Comparison of ENCODE assay signal across 8 cellular contexts in genomic region chr6:14066782-14067406, GRCh38. TPM values are rescaled to one million over a fixed set of nuclear protein-coding genes. Genes with fewer than 3 reads are reported as not detected.
DNase-seq lines count a peak whose midpoint lies in the region; ATAC-seq lines count a peak whose summit lies in the region.

No MANE protein-coding gene starts in this region.

- no peak overlapping the region for H2AFZ ChIP-seq in GM23248

- H3K9ac ChIP-seq in GM23248, result no peak overlapping the region

- no peaks in the 10 kb centered on the region for H4K20me1 ChIP-seq in GM23248 (ENCODE audit: insufficient read depth)

- peaks cover 19% of the 10 kb centered on the region for H3K4me1 ChIP-seq in GM23248 (ENCODE audit: insufficient read depth)

- in situ Hi-C loops in GM23248 (cut with MboI), result no loop called here

- H3K4me3 ChIP-seq in GM23248, result no peak overlapping the region

- CTCF ChIA-PET in T-cell (lab: Charles Lee), result interaction anchor here (0.6 to 1.7 kb wide), 38 partner anchors 9 to 1523 kb away, joined by 3 to 18 read pairs (median 4); partner anchors contain the start of genes CD83 (in 1 of the 2), RNF182 (in 1 of the 2) and SIRT5 (in 1 of the 2)

- no peak overlapping the region for H3K27ac ChIP-seq in GM23248

- ATAC-seq in T-cell (replicated peaks in 1 of 4), result peak; percentile 73 to 82 (median 74)
- peak; percentile 57 to 69 for ATAC-seq in natural killer cell treated with Interleukin-12 subunit alpha and Interleukin-12 subunit beta and Interleukin-15 and Interleukin-18, amount 100 ng/mL, for 72 hours
- no peak for ATAC-seq in HG02623 (IDR thresholded peaks at IDR 0.05; ENCODE audit: unreplicated experiment)

- H3K9me3 ChIP-seq in GM23248 (ENCODE audit: low read depth), result no peaks in the 10 kb centered on the region

- POLR2A ChIA-PET in T-cell (lab: Charles Lee), result interaction anchor here (0.5 to 0.7 kb wide), 5 partner anchors 51 to 1309 kb away, joined by 3 to 9 read pairs (median 3); partner anchors contain the start of gene CD83 (in 1 of the 2)

- H3K27me3 ChIP-seq in GM23248 (replicated peaks; ENCODE audit: insufficient read depth), result no peaks in the 10 kb centered on the region; the same call in 1 of the 2 replicates

- peaks cover 17% of the 10 kb centered on the region for H3F3A ChIP-seq in GM23248 (ENCODE audit: insufficient read depth)

- peaks cover 7% of the 10 kb centered on the region for H3K36me3 Mint-ChIP-seq in T-cell
- H3K36me3 Mint-ChIP-seq in natural killer cell treated with Interleukin-12 subunit alpha and Interleukin-12 subunit beta and Interleukin-15 and Interleukin-18, amount 100 ng/mL, for 72 hours, result no peaks in the 10 kb centered on the region

- DNase-seq in DMS53 treated with DMSO at 0.1 percent for 48 hours (lab: John Stamatoyannopoulos, UW; ENCODE audit: unreplicated experiment) (peak; percentile 75), GM23248 (peak; percentile 86), NCI-H1417 (lab: John Stamatoyannopoulos, UW) (peak; percentile 50 to 90 (median 72)), T-cell (peak in 5 of 34 experiments; percentile 3 to 15 (median 9)), fibroblast of gingiva (ENCODE audit: low read depth) (peak; percentile 64)
- no peak for DNase-seq in natural killer cell treated with Interleukin-12 subunit alpha and Interleukin-12 subunit beta and Interleukin-15 and Interleukin-18, amount 100 ng/mL, for 72 hours (ENCODE audit: low spot score)
- DNase-seq in stimulated activated naive CD4-positive, alpha-beta T cell treated with Interleukin-2 at 50 U/mL for 16 hours (lab: John Stamatoyannopoulos, UW), result no peak

- WGBS in GM23248 (ENCODE audit: low coverage in 1 of 2, low lambda C conversion rate in 2 of 2, missing lambda C conversion rate in 2 of 2), 2 experiments, result 2 to 12% methylated on average over 5 of the region's 5 CpGs

- no peak overlapping the region for H3K4me3 Mint-ChIP-seq in T-cell
- H3K4me3 Mint-ChIP-seq in natural killer cell treated with Interleukin-12 subunit alpha and Interleukin-12 subunit beta and Interleukin-15 and Interleukin-18, amount 100 ng/mL, for 72 hours, result peak overlapping the region; percentile 44

- H3K9me2 ChIP-seq in GM23248 (ENCODE audit: insufficient read depth), result no peaks in the 10 kb centered on the region

- no peaks in the 10 kb centered on the region for H3K79me2 ChIP-seq in GM23248 (ENCODE audit: insufficient read depth)

- peaks cover 0 to 8% (median 8%) of the 10 kb centered on the region in 3 donors for H3K9me3 Mint-ChIP-seq in T-cell
- H3K9me3 Mint-ChIP-seq in natural killer cell treated with Interleukin-12 subunit alpha and Interleukin-12 subunit beta and Interleukin-15 and Interleukin-18, amount 100 ng/mL, for 72 hours, result no peaks in the 10 kb centered on the region

- peaks cover 10 to 11% of the 10 kb centered on the region in 2 donors for H3K27me3 Mint-ChIP-seq in T-cell
- H3K27me3 Mint-ChIP-seq in natural killer cell treated with Interleukin-12 subunit alpha and Interleukin-12 subunit beta and Interleukin-15 and Interleukin-18, amount 100 ng/mL, for 72 hours, result peaks cover 12 to 21% of the 10 kb centered on the region in 2 donors

- H3K4me1 Mint-ChIP-seq in T-cell, result peaks cover 2 to 5% (median 5%) of the 10 kb centered on the region in 3 donors
- peaks cover 36 to 38% of the 10 kb centered on the region in 2 donors for H3K4me1 Mint-ChIP-seq in natural killer cell treated with Interleukin-12 subunit alpha and Interleukin-12 subunit beta and Interleukin-15 and Interleukin-18, amount 100 ng/mL, for 72 hours (ENCODE audit: low read depth in 2 of 2)

- H3K4me2 ChIP-seq in GM23248 (ENCODE audit: unreplicated experiment), result peak overlapping the region; percentile 62

- H3K27ac Mint-ChIP-seq in T-cell, result peak overlapping the region in 1 of 2 donors; percentile 1
- H3K27ac Mint-ChIP-seq in natural killer cell treated with Interleukin-12 subunit alpha and Interleukin-12 subunit beta and Interleukin-15 and Interleukin-18, amount 100 ng/mL, for 72 hours, result peak overlapping the region; percentile 4 to 91

- no peaks in the 10 kb centered on the region for H3K36me3 ChIP-seq in GM23248 (ENCODE audit: low read depth)

RNA-seq across cellular contexts. Expression of gene CD83, which starts 50.7 kb away (rescaled TPM):
- total RNA-seq in GM23248 (2014; rRNA removed; shearing (Covaris generic)), result 1.5 and 5.1 TPM in 2 replicates
- polyA plus RNA-seq in GM23248 (2016; fragmentation: Nextera tagmentation; extraction: Ambion mirVana), result 1.1 and 1.2 TPM in 2 replicates
- 10 to 100 TPM in 3 of 5 donors, 1 to 10 TPM in 2; 6.4 to 30.9 (median 11.6) TPM for total RNA-seq in T-cell
- total RNA-seq in natural killer cell treated with Interleukin-12 subunit alpha and Interleukin-12 subunit beta and Interleukin-15 and Interleukin-18, amount 100 ng/mL, for 72 hours, result 100 to 1,000 TPM in 1 of 2 donors, 10 to 100 TPM in 1; 31.4 to 124 TPM

Comparison
In these comparisons a context has a peak if more than half of its experiments do, and no peak if none do; other contexts are left out.
1. DNase-seq: peak in DMS53 treated with DMSO at 0.1 percent for 48 hours (single experiment), GM23248 (single experiment), NCI-H1417 (3 of 3) and fibroblast of gingiva (single experiment); none in natural killer cell treated with Interleukin-12 subunit alpha and Interleukin-12 subunit beta and Interleukin-15 and Interleukin-18, amount 100 ng/mL, for 72 hours (single experiment) and stimulated activated naive CD4-positive, alpha-beta T cell treated with Interleukin-2 at 50 U/mL for 16 hours (single experiment).